23 cellular contexts compared by ENCODE assay signal in genomic region chr17:55440391-55440790, GRCh38.
DNase-seq lines count a peak whose midpoint lies in the region; ATAC-seq lines count a peak whose summit lies in the region.
"Had no signal": no experiment of that assay in that cellular context is flagged by ENCODE, and none has a peak within 500 bp of the region (broad histone marks: within the 10 kb centered on the region; RNA-seq: fewer than 3 reads in every experiment).

No MANE protein-coding gene starts in this region.

- peak overlapping the region; percentile 68 for H3K27ac ChIP-seq in muscle layer of colon (ENCODE audit: low read depth, low read length)
- H3K27ac ChIP-seq: brain microvascular endothelial cell, lower lobe of right lung had no signal

- peaks cover 33 to 51% of the 10 kb centered on the region in 2 donors for H3K4me1 Mint-ChIP-seq in stimulated activated naive B cell treated with anti-CD40 and anti-IgM and Interleukin-4, amounts not matched to agents 10 μg/mL and 1 μg/mL and 100 μg/mL, for 72 hours

- no peak overlapping the region for H3K4me3 Mint-ChIP-seq in stimulated activated naive B cell treated with anti-CD40 and anti-IgM and Interleukin-4, amounts not matched to agents 10 μg/mL and 1 μg/mL and 100 μg/mL, for 72 hours
- H3K4me3 Mint-ChIP-seq: CD14-positive monocyte had no signal

- H3K4me3 ChIP-seq in adipocyte (ENCODE audit: low read length), result no peak overlapping the region
- no peak overlapping the region for H3K4me3 ChIP-seq in muscle layer of colon (ENCODE audit: low read depth in 1 of 2, low read length in 2 of 2)
- H3K4me3 ChIP-seq: lower lobe of right lung had no signal

- H3K4me1 ChIP-seq in adipocyte (ENCODE audit: control insufficient read depth, insufficient read depth, low read length) (peaks cover 68% of the 10 kb centered on the region), muscle layer of colon (ENCODE audit: insufficient read depth, low read length) (peaks cover 43% of the 10 kb centered on the region)

- no peaks in the 10 kb centered on the region for H3K36me3 Mint-ChIP-seq in stimulated activated naive B cell treated with anti-CD40 and anti-IgM and Interleukin-4, amounts not matched to agents 10 μg/mL and 1 μg/mL and 100 μg/mL, for 72 hours
- H3K36me3 Mint-ChIP-seq: CD14-positive monocyte had no signal

- DNase-seq in D341Med (ENCODE audit: low spot score) (peak; percentile 79), NCI-H446 treated with DMSO at 0.1 percent for 48 hours (lab: John Stamatoyannopoulos, UW) (peak; percentile 91), adipocyte (ENCODE audit: low read depth) (no peak), inferior parietal cortex (ENCODE audit: extremely low spot score) (no peak), iPS-NIHi11 (ENCODE audit: low spot score) (no peak)
- no peak for DNase-seq in stimulated activated naive B cell treated with anti-CD40 and anti-IgM and Interleukin-4, amounts not matched to agents 10 μg/mL and 1 μg/mL and 100 μg/mL, for 72 hours
- DNase-seq: ACHN; activated CD4-positive, alpha-beta T cell treated with anti-CD3 and anti-CD28 coated beads for 4 hours; brain microvascular endothelial cell; cortex of kidney; DMS79; GOT3; hippocampal formation; KBM-7; kidney; lower lobe of right lung; NCI-H187 treated with DMSO at 0.1 percent for 48 hours; NCI-H345; occipital lobe; retina had no signal

- ATAC-seq in GM18519 (IDR thresholded peaks at IDR 0.05; ENCODE audit: low FRiP score, unreplicated experiment), result no peak
- ATAC-seq in stimulated activated naive B cell treated with anti-CD40 and anti-IgM and Interleukin-4, amounts not matched to agents 10 μg/mL and 1 μg/mL and 100 μg/mL, for 72 hours (replicated peaks), result no peak
- ATAC-seq: lower lobe of right lung had no signal

- H3K27ac Mint-ChIP-seq in stimulated activated naive B cell treated with anti-CD40 and anti-IgM and Interleukin-4, amounts not matched to agents 10 μg/mL and 1 μg/mL and 100 μg/mL, for 72 hours, result no peak overlapping the region

- H3K27me3 ChIP-seq in adipocyte (replicated peaks; ENCODE audit: control insufficient read depth, insufficient read depth, low read length), result no peaks in the 10 kb centered on the region
- H3K27me3 ChIP-seq in muscle layer of colon (ENCODE audit: control insufficient read depth in 1 of 2, insufficient read depth in 2 of 2, low read length in 2 of 2), result no peaks in the 10 kb centered on the region
- H3K27me3 ChIP-seq: brain microvascular endothelial cell had no signal

- no peaks in the 10 kb centered on the region for H3K36me3 ChIP-seq in adipocyte (ENCODE audit: control insufficient read depth, insufficient read depth, low read length, severe bottlenecking)
- H3K36me3 ChIP-seq in muscle layer of colon (ENCODE audit: insufficient read depth, low read length), result no peaks in the 10 kb centered on the region
- H3K36me3 ChIP-seq: brain microvascular endothelial cell, lower lobe of right lung had no signal

- H3K9me3 Mint-ChIP-seq in stimulated activated naive B cell treated with anti-CD40 and anti-IgM and Interleukin-4, amounts not matched to agents 10 μg/mL and 1 μg/mL and 100 μg/mL, for 72 hours, result no peaks in the 10 kb centered on the region

- H3K9me3 ChIP-seq in adipocyte (ENCODE audit: control insufficient read depth, low read length) (no peaks in the 10 kb centered on the region), muscle layer of colon (ENCODE audit: low read length) (no peaks in the 10 kb centered on the region)
- H3K9me3 ChIP-seq: lower lobe of right lung had no signal

- H3K9ac ChIP-seq in adipocyte (ENCODE audit: low read length), result peak overlapping the region; percentile 64
- no peak overlapping the region for H3K9ac ChIP-seq in muscle layer of colon (ENCODE audit: low read length)

- no peaks in the 10 kb centered on the region for H3K27me3 Mint-ChIP-seq in stimulated activated naive B cell treated with anti-CD40 and anti-IgM and Interleukin-4, amounts not matched to agents 10 μg/mL and 1 μg/mL and 100 μg/mL, for 72 hours

Comparison
In these comparisons a context has a peak if more than half of its experiments do, and no peak if none do; other contexts are left out.
1. DNase-seq: peak in D341Med (single experiment) and NCI-H446 treated with DMSO at 0.1 percent for 48 hours (single experiment); none in adipocyte (single experiment), inferior parietal cortex (single experiment), iPS-NIHi11 (single experiment) and stimulated activated naive B cell treated with anti-CD40 and anti-IgM and Interleukin-4, amounts not matched to agents 10 μg/mL and 1 μg/mL and 100 μg/mL, for 72 hours (single experiment).